Comparison of ENCODE assay signal across 21 cellular contexts in the genomic region with DNA sequence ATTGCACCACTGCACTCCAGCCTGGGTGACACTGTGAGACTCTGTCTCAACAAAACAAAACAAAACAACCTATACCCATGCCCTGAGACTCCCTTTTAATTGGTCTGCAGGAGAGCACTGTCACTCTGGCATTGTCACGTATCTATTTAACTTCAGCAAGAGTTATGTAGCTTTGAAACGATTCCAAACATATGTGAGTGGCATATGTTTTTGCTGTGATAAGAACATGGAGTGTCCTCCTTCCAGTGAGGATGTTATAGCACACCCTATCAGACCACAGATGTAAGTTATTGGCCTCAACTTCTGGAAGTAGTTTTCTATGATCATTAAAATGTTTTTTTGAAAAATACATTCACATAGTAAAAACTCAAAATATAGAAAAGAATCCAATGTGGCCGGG. TPM values are rescaled to one million over a fixed set of nuclear protein-coding genes. Genes with fewer than 3 reads are reported as not detected.
"Had no signal": no experiment of that assay in that cellular context is flagged by ENCODE, and none has a peak within 500 bp of the region (broad histone marks: within the 10 kb centered on the region; RNA-seq: fewer than 3 reads in every experiment).

No MANE protein-coding gene starts in this region.

- H3K27me3 ChIP-seq: right atrium auricular region, sigmoid colon, stomach, transverse colon had no signal

- H3K9me3 ChIP-seq: right atrium auricular region, sigmoid colon, stomach, thoracic aorta, transverse colon had no signal

- DNase-seq: effector CD4-positive, alpha-beta T cell; endodermal cell; foreskin melanocyte; hippocampal formation; mammary epithelial cell; naive thymus-derived CD4-positive, alpha-beta T cell; posterior cingulate gyrus; sigmoid colon; stimulated activated CD4-positive, alpha-beta T cell treated with anti-CD3 and anti-CD28 coated beads, Interleukin-2, amount 100 ng/mL, for 24 hours; stimulated activated CD4-positive, alpha-beta T cell treated with anti-CD3 and anti-CD28 coated beads, Interleukin-4, amount 100 ng/mL, for 4 hours; stimulated activated naive CD4-positive, alpha-beta T cell; stomach; substantia nigra; transverse colon had no signal

- ATAC-seq: left lobe of liver; naive thymus-derived CD4-positive, alpha-beta T cell had no signal

- H3K36me3 ChIP-seq: right atrium auricular region, sigmoid colon, stomach, thoracic aorta, transverse colon had no signal

- H3K4me3 ChIP-seq: coronary artery, right atrium auricular region, sigmoid colon, skin epidermis, stomach, thoracic aorta, transverse colon had no signal

- H3K27ac ChIP-seq: coronary artery, right atrium auricular region, sigmoid colon, skin epidermis, stomach, thoracic aorta, transverse colon had no signal

- FAIRE-seq: endothelial cell of umbilical vein had no signal

RNA-seq across cellular contexts. Expression of a gene that starts 15.5 kb away (rescaled TPM):
- total RNA-seq: mononuclear cell had no signal
